10 cellular contexts compared by ENCODE assay signal in the genomic region with DNA sequence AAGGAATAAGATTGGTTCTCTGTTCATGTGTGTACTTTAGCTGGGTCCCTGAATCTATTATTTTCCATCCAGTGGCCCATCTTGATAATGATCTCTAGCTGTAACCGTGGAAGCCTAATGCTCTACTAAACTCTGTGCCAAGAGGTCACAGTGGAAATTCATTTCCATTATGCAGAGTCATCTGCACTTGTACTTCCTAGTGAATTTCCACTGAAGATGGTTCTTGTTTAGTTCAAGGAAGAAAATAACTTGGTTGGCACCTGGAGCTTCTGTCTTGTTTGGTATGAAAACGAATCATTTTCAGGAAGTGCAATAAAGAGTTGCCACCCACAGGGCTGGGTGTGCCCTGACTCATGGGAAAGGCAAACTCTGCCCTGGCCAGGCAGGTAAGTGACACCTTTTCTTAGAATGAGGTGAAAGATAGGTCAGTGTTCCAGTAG. TPM values are rescaled to one million over a fixed set of nuclear protein-coding genes. Genes with fewer than 3 reads are reported as not detected.
DNase-seq lines count a peak whose midpoint lies in the region; ATAC-seq and TF ChIP-seq lines count a peak whose summit lies in the region.
"Had no signal": no experiment of that assay in that cellular context is flagged by ENCODE, and none has a peak within 500 bp of the region (broad histone marks: within the 10 kb centered on the region; RNA-seq: fewer than 3 reads in every experiment).

No MANE protein-coding gene starts in this region.

- no peaks in the 10 kb centered on the region for H3K27me3 Mint-ChIP-seq in activated CD4-positive, alpha-beta T cell treated with anti-CD3 and anti-CD28 coated beads for 36 hours
- H3K27me3 Mint-ChIP-seq in activated B cell treated with CpG ODN at 0.5 μM for 24 hours = no peaks in the 10 kb centered on the region

- DNase-seq in activated CD4-positive, alpha-beta T cell treated with anti-CD3 and anti-CD28 coated beads for 36 hours = peak; percentile 52
- no peak for DNase-seq in activated CD4-positive, alpha-beta T cell treated with anti-CD3 and anti-CD28 coated beads for 1 hour
- DNase-seq in activated B cell treated with CpG ODN at 0.5 μM for 24 hours = no peak
- peak; percentile 36 for DNase-seq in fibroblast of villous mesenchyme (ENCODE audit: low read depth)
- DNase-seq in stimulated activated CD4-positive, alpha-beta T cell treated with anti-CD3 and anti-CD28 coated beads, Interleukin-4, amount 100 ng/mL, for 24 hours = peak; percentile 32
- no peak for DNase-seq in HAP-1 (ENCODE audit: low spot score in 2 of 2)
- DNase-seq in cortex of kidney (lab: John Stamatoyannopoulos, UW) = no peak
- DNase-seq: dorsolateral prefrontal cortex, NCI-H2029 treated with DMSO at 0.1 percent for 48 hours had no signal

- CTCF ChIA-PET in activated CD4-positive, alpha-beta T cell treated with anti-CD3 and anti-CD28 coated beads for 36 hours (lab: Charles Lee) = interaction anchor here (0.7 to 3.6 kb wide), 4 partner anchors 203 to 425 kb away, joined by 3 to 16 read pairs (median 4); a partner anchor contains a TSS
- CTCF ChIA-PET in activated B cell treated with CpG ODN at 0.5 μM for 24 hours (lab: Charles Lee) = interaction anchor here (0.8 to 1.3 kb wide), 3 partner anchors 135 to 790 kb away, joined by 3 read pairs; no protein-coding TSS in a partner anchor

- peaks cover 16% of the 10 kb centered on the region for H3K36me3 Mint-ChIP-seq in activated CD4-positive, alpha-beta T cell treated with anti-CD3 and anti-CD28 coated beads for 36 hours (ENCODE audit: low read depth)
- H3K36me3 Mint-ChIP-seq in activated B cell treated with CpG ODN at 0.5 μM for 24 hours (ENCODE audit: low read depth) = no peaks in the 10 kb centered on the region

- no peaks in the 10 kb centered on the region for H3K9me3 Mint-ChIP-seq in activated CD4-positive, alpha-beta T cell treated with anti-CD3 and anti-CD28 coated beads for 36 hours (ENCODE audit: low read depth)
- no peaks in the 10 kb centered on the region for H3K9me3 Mint-ChIP-seq in activated B cell treated with CpG ODN at 0.5 μM for 24 hours

- TF ChIP-seq CTCF in activated B cell treated with CpG ODN at 0.5 μM for 24 hours (IDR thresholded peaks at IDR 0.05) (no peak), fibroblast of villous mesenchyme (IDR thresholded peaks at IDR 0.05; ENCODE audit: insufficient read depth, low read depth, low read length) (no peak)

- intact Hi-C loops in activated CD4-positive, alpha-beta T cell treated with anti-CD3 and anti-CD28 coated beads for 36 hours (cut with DNase I, micrococcal nuclease) = loop anchor here (2.0 to 10.0 kb wide), 3 partner anchors 245 to 971 kb away; no protein-coding TSS in a partner anchor
- intact Hi-C loops in activated B cell treated with CpG ODN at 0.5 μM for 24 hours (cut with micrococcal nuclease) = no loop called here

- peak; percentile 24 for ATAC-seq in activated CD4-positive, alpha-beta T cell treated with anti-CD3 and anti-CD28 coated beads for 36 hours
- ATAC-seq in activated B cell treated with CpG ODN at 0.5 μM for 24 hours (ENCODE audit: low read depth) (peak; percentile 54), HG03097 (IDR thresholded peaks at IDR 0.05; ENCODE audit: low FRiP score, unreplicated experiment) (no peak)

- H3K4me1 ChIP-seq in HAP-1 = peaks cover 8% of the 10 kb centered on the region

- no peaks in the 10 kb centered on the region for H3K9me3 ChIP-seq in HAP-1

- H3K4me3 ChIP-seq in fibroblast of villous mesenchyme (ENCODE audit: low read depth, low read length) (no peak overlapping the region), HAP-1 (no peak overlapping the region)
- H3K4me3 ChIP-seq: dorsolateral prefrontal cortex had no signal

- in situ Hi-C loops in HAP-1 (cut with MboI; ENCODE audit: low sequenced_read_pairs) = no loop called here

- POLR2A ChIA-PET in activated CD4-positive, alpha-beta T cell treated with anti-CD3 and anti-CD28 coated beads for 36 hours (lab: Charles Lee) = interaction anchor here (0.6 to 1.4 kb wide), 2 partner anchors 10 to 415 kb away, joined by 3 read pairs; a partner anchor contains a TSS
- POLR2A ChIA-PET in activated B cell treated with CpG ODN at 0.5 μM for 24 hours (lab: Charles Lee) = interaction anchor here (1.0 to 1.3 kb wide), 2 partner anchors 9 to 421 kb away, joined by 3 to 10 read pairs; a partner anchor contains a TSS

- no peak overlapping the region for H3K4me3 Mint-ChIP-seq in activated CD4-positive, alpha-beta T cell treated with anti-CD3 and anti-CD28 coated beads for 36 hours
- H3K4me3 Mint-ChIP-seq in activated B cell treated with CpG ODN at 0.5 μM for 24 hours = peak overlapping the region; percentile 53

- H3K27ac Mint-ChIP-seq in activated CD4-positive, alpha-beta T cell treated with anti-CD3 and anti-CD28 coated beads for 36 hours = peak overlapping the region; percentile 74
- H3K27ac Mint-ChIP-seq in activated B cell treated with CpG ODN at 0.5 μM for 24 hours = peak overlapping the region; percentile 38

- no peaks in the 10 kb centered on the region for H3K36me3 ChIP-seq in HAP-1 (replicated peaks)

- H3K27me3 ChIP-seq in HAP-1 (ENCODE audit: low read depth) = no peaks in the 10 kb centered on the region
- H3K27me3 ChIP-seq: dorsolateral prefrontal cortex had no signal

- H3K4me1 Mint-ChIP-seq in activated CD4-positive, alpha-beta T cell treated with anti-CD3 and anti-CD28 coated beads for 36 hours = peaks cover 58% of the 10 kb centered on the region
- H3K4me1 Mint-ChIP-seq in activated B cell treated with CpG ODN at 0.5 μM for 24 hours = peaks cover 40% of the 10 kb centered on the region

RNA-seq across cellular contexts. Expression of a gene that starts 10.3 kb away (rescaled TPM):
- 10 to 100 TPM; 34.7 to 40.6 TPM for total RNA-seq in activated CD4-positive, alpha-beta T cell treated with anti-CD3 and anti-CD28 coated beads for 36 hours
- total RNA-seq in activated B cell treated with CpG ODN at 0.5 μM for 24 hours (49.5 and 60.1 TPM in 2 replicates), fibroblast of villous mesenchyme (196 TPM in 2 replicates)

Comparison
In these comparisons a context has a peak if more than half of its experiments do, and no peak if none do; other contexts are left out.
1. DNase-seq: peak in activated CD4-positive, alpha-beta T cell treated with anti-CD3 and anti-CD28 coated beads for 36 hours (single experiment), fibroblast of villous mesenchyme (single experiment) and stimulated activated CD4-positive, alpha-beta T cell treated with anti-CD3 and anti-CD28 coated beads, Interleukin-4, amount 100 ng/mL, for 24 hours (single experiment); none in activated CD4-positive, alpha-beta T cell treated with anti-CD3 and anti-CD28 coated beads for 1 hour (single experiment), activated B cell treated with CpG ODN at 0.5 μM for 24 hours (single experiment), HAP-1 (0 of 2) and cortex of kidney (single experiment).